In genomic region chr19:19329199-19329598, GRCh38 we compare ENCODE assay signal across 13 cellular contexts. TPM values are rescaled to one million over a fixed set of nuclear protein-coding genes. Genes with fewer than 3 reads are reported as not detected.
DNase-seq lines count a peak whose midpoint lies in the region; ATAC-seq lines count a peak whose summit lies in the region.
"Had no signal": no experiment of that assay in that cellular context is flagged by ENCODE, and none has a peak within 500 bp of the region (broad histone marks: within the 10 kb centered on the region; RNA-seq: fewer than 3 reads in every experiment).

No MANE protein-coding gene starts in this region.

- peak; percentile 75 for ATAC-seq in stimulated activated memory B cell treated with anti-CD40 and anti-IgM and Interleukin-4, amounts not matched to agents 10 μg/mL and 1 μg/mL and 100 μg/mL, for 72 hours
- no peak for ATAC-seq in GM18858 (IDR thresholded peaks at IDR 0.05; ENCODE audit: unreplicated experiment)
- no peak for ATAC-seq in HG03521 (IDR thresholded peaks at IDR 0.05; ENCODE audit: unreplicated experiment)
- ATAC-seq: gastroesophageal sphincter had no signal

- DNase-seq in activated T-cell treated with anti-CD3 and anti-CD28 coated beads, Interleukin-2, amount 50 U/mL, for 24 hours: no peak
- no peak for DNase-seq in activated T-cell treated with anti-CD3 and anti-CD28 coated beads, Interleukin-2, amount 50 U/mL, for 1 hour
- DNase-seq in NOMO-1 treated with dmso at 0.1 percent for 144 hours (lab: John Stamatoyannopoulos, UW; ENCODE audit: unreplicated experiment): peak; percentile 58
- peak; percentile 65 for DNase-seq in dermis blood vessel endothelial cell
- no peak for DNase-seq in NCI-H2196 (lab: John Stamatoyannopoulos, UW; ENCODE audit: unreplicated experiment)
- DNase-seq: activated CD4-positive, alpha-beta T cell treated with anti-CD3 and anti-CD28 coated beads for 4 hours; anterior cingulate cortex; NCI-H187; trophoblast cell had no signal

- peaks cover 29% of the 10 kb centered on the region for H3K4me1 Mint-ChIP-seq in activated T-cell treated with anti-CD3 and anti-CD28 coated beads, Interleukin-2, amount 50 U/mL, for 24 hours (ENCODE audit: low read depth)
- H3K4me1 Mint-ChIP-seq in stimulated activated memory B cell treated with anti-CD40 and anti-IgM and Interleukin-4, amounts not matched to agents 10 μg/mL and 1 μg/mL and 100 μg/mL, for 72 hours: peaks cover 35% of the 10 kb centered on the region

- H3K4me3 Mint-ChIP-seq in activated T-cell treated with anti-CD3 and anti-CD28 coated beads, Interleukin-2, amount 50 U/mL, for 24 hours: no peak overlapping the region
- peak overlapping the region; percentile 43 for H3K4me3 Mint-ChIP-seq in stimulated activated memory B cell treated with anti-CD40 and anti-IgM and Interleukin-4, amounts not matched to agents 10 μg/mL and 1 μg/mL and 100 μg/mL, for 72 hours

- H3K9me3 Mint-ChIP-seq in activated T-cell treated with anti-CD3 and anti-CD28 coated beads, Interleukin-2, amount 50 U/mL, for 24 hours: no peaks in the 10 kb centered on the region
- no peaks in the 10 kb centered on the region for H3K9me3 Mint-ChIP-seq in stimulated activated memory B cell treated with anti-CD40 and anti-IgM and Interleukin-4, amounts not matched to agents 10 μg/mL and 1 μg/mL and 100 μg/mL, for 72 hours

- no peaks in the 10 kb centered on the region for H3K27me3 Mint-ChIP-seq in activated T-cell treated with anti-CD3 and anti-CD28 coated beads, Interleukin-2, amount 50 U/mL, for 24 hours
- no peaks in the 10 kb centered on the region for H3K27me3 Mint-ChIP-seq in stimulated activated memory B cell treated with anti-CD40 and anti-IgM and Interleukin-4, amounts not matched to agents 10 μg/mL and 1 μg/mL and 100 μg/mL, for 72 hours

- peak overlapping the region; percentile 74 for H3K27ac Mint-ChIP-seq in activated T-cell treated with anti-CD3 and anti-CD28 coated beads, Interleukin-2, amount 50 U/mL, for 24 hours
- H3K27ac Mint-ChIP-seq in stimulated activated memory B cell treated with anti-CD40 and anti-IgM and Interleukin-4, amounts not matched to agents 10 μg/mL and 1 μg/mL and 100 μg/mL, for 72 hours: peak overlapping the region; percentile 69

- peaks cover 74% of the 10 kb centered on the region for H3K36me3 Mint-ChIP-seq in activated T-cell treated with anti-CD3 and anti-CD28 coated beads, Interleukin-2, amount 50 U/mL, for 24 hours (ENCODE audit: low read depth)
- H3K36me3 Mint-ChIP-seq in stimulated activated memory B cell treated with anti-CD40 and anti-IgM and Interleukin-4, amounts not matched to agents 10 μg/mL and 1 μg/mL and 100 μg/mL, for 72 hours: peaks cover 42% of the 10 kb centered on the region

RNA-seq across cellular contexts. Expression of gene MAU2, which starts 8.6 kb away (rescaled TPM):
- 40.8 and 42.4 TPM in 2 replicates for total RNA-seq in dermis blood vessel endothelial cell

RNA-seq across cellular contexts. Expression of gene SUGP1, which starts 8.9 kb away (rescaled TPM):
- 20.1 and 26.7 TPM in 2 replicates for total RNA-seq in dermis blood vessel endothelial cell

RNA-seq across cellular contexts. Expression of gene TM6SF2, which starts 56.1 kb away (rescaled TPM):
- not detected in 2 replicates for total RNA-seq in dermis blood vessel endothelial cell
- total RNA-seq: gastroesophageal sphincter had no signal

Comparison
In these comparisons a context has a peak if more than half of its experiments do, and no peak if none do; other contexts are left out.
1. DNase-seq: peak in NOMO-1 treated with dmso at 0.1 percent for 144 hours (single experiment) and dermis blood vessel endothelial cell (single experiment); none in activated T-cell treated with anti-CD3 and anti-CD28 coated beads, Interleukin-2, amount 50 U/mL, for 24 hours (single experiment), activated T-cell treated with anti-CD3 and anti-CD28 coated beads, Interleukin-2, amount 50 U/mL, for 1 hour (single experiment) and NCI-H2196 (single experiment).